ENCODE assay signal across 33 cellular contexts in the genomic region with DNA sequence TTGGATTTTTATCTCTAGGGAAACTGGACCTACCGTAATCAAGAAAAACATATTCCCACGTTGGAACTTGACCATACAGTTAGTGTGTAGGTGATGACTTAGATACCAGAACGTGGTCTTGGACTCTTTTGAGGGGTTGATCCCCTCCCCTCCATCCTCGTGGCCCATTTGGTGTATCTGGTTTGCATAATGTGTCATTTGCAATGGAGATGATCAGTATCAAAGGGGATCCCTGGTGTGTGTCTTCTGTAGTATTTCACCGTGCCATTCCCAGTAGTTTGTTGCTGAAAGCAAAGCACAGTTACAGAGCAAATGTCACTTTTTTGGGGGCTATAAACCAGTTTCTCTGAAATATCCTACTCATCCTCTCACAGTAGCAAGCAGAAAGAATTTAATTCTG.
"Had no signal": no experiment of that assay in that cellular context is flagged by ENCODE, and none has a peak within 500 bp of the region (broad histone marks: within the 10 kb centered on the region; RNA-seq: fewer than 3 reads in every experiment).

No MANE protein-coding gene starts in this region.

- H3K27ac Mint-ChIP-seq: activated CD4-positive, alpha-beta memory T cell treated with anti-CD3 and anti-CD28 coated beads, Interleukin-2, amount 10 ng/mL, durations not matched to agents 7 days and 5 days; activated CD4-positive, alpha-beta T cell treated with anti-CD3 and anti-CD28 coated beads for 36 hours; activated CD4-positive, alpha-beta T cell treated with anti-CD3 and anti-CD28 coated beads, Interleukin-2, amount 10 ng/mL, durations not matched to agents 7 days and 5 days; activated CD8-positive, alpha-beta memory T cell treated with anti-CD3 and anti-CD28 coated beads, Interleukin-2, amount 10 ng/mL, durations not matched to agents 7 days and 5 days; activated CD8-positive, alpha-beta T cell treated with anti-CD3 and anti-CD28 coated beads, Interleukin-2, amount 10 ng/mL, durations not matched to agents 7 days and 5 days; activated naive CD4-positive, alpha-beta T cell treated with anti-CD3 and anti-CD28 coated beads, Interleukin-2, amount 10 ng/mL, durations not matched to agents 7 days and 5 days; activated naive CD4-positive, alpha-beta T cell treated with anti-CD3 and anti-CD28 coated beads, Interleukin-2, amount 50 U/mL, for 24 hours; activated naive CD8-positive, alpha-beta T cell; activated naive CD8-positive, alpha-beta T cell treated with anti-CD3 and anti-CD28 coated beads, Interleukin-2, amount 10 ng/mL, durations not matched to agents 7 days and 5 days; activated naive CD8-positive, alpha-beta T cell treated with anti-CD3 and anti-CD28 coated beads, Interleukin-2, amount 50 U/mL, for 24 hours; activated T-cell treated with anti-CD3 and anti-CD28 coated beads, Interleukin-2, amount 50 U/mL, for 24 hours; activated T-helper 2 cell treated with anti-CD3 and anti-CD28 coated beads, Interferon-gamma antibody, Interleukin-2, Interleukin-4, amounts not matched to agents 10 μg/mL and 5 μg/mL and 100 μg/mL, durations not matched to agents 14 hours and 24 hours and 36 hours; T-helper 1 cell treated with Interleukin-12 subunit alpha and Interleukin-12 subunit beta and Interleukin-4 antibody, amounts not matched to agents 30 μg/mL and 1 μg/mL, for 36 hours; T-helper 2 cell treated with Interferon-gamma antibody and Interleukin-4, amounts not matched to agents 5 μg/mL and 100 μg/mL, for 36 hours had no signal

- H3K4me3 Mint-ChIP-seq: activated CD4-positive, alpha-beta memory T cell treated with anti-CD3 and anti-CD28 coated beads, Interleukin-2, amount 10 ng/mL, durations not matched to agents 7 days and 5 days; activated CD4-positive, alpha-beta T cell treated with anti-CD3 and anti-CD28 coated beads for 36 hours; activated CD4-positive, alpha-beta T cell treated with anti-CD3 and anti-CD28 coated beads, Interleukin-2, amount 10 ng/mL, durations not matched to agents 7 days and 5 days; activated CD8-positive, alpha-beta memory T cell treated with anti-CD3 and anti-CD28 coated beads, Interleukin-2, amount 10 ng/mL, durations not matched to agents 7 days and 5 days; activated CD8-positive, alpha-beta T cell treated with anti-CD3 and anti-CD28 coated beads, Interleukin-2, amount 10 ng/mL, durations not matched to agents 7 days and 5 days; activated naive CD4-positive, alpha-beta T cell treated with anti-CD3 and anti-CD28 coated beads, Interleukin-2, amount 10 ng/mL, durations not matched to agents 7 days and 5 days; activated naive CD4-positive, alpha-beta T cell treated with anti-CD3 and anti-CD28 coated beads, Interleukin-2, amount 50 U/mL, for 24 hours; activated naive CD8-positive, alpha-beta T cell; activated naive CD8-positive, alpha-beta T cell treated with anti-CD3 and anti-CD28 coated beads, Interleukin-2, amount 10 ng/mL, durations not matched to agents 7 days and 5 days; activated naive CD8-positive, alpha-beta T cell treated with anti-CD3 and anti-CD28 coated beads, Interleukin-2, amount 50 U/mL, for 24 hours; activated T-cell treated with anti-CD3 and anti-CD28 coated beads, Interleukin-2, amount 50 U/mL, for 24 hours; T-helper 1 cell treated with Interleukin-12 subunit alpha and Interleukin-12 subunit beta and Interleukin-4 antibody, amounts not matched to agents 30 μg/mL and 1 μg/mL, for 36 hours; T-helper 2 cell treated with Interferon-gamma antibody and Interleukin-4, amounts not matched to agents 5 μg/mL and 100 μg/mL, for 36 hours had no signal

- ATAC-seq: activated CD4-positive, alpha-beta T cell treated with anti-CD3 and anti-CD28 coated beads for 36 hours; activated CD4-positive, CD25-positive, alpha-beta regulatory T cell treated with anti-CD3 and anti-CD28 coated beads, Interleukin-2, amount 50 U/mL, for 24 hours; activated CD8-positive, alpha-beta memory T cell treated with anti-CD3 and anti-CD28 coated beads, Interleukin-2, amount 10 ng/mL, durations not matched to agents 7 days and 5 days; activated CD8-positive, alpha-beta T cell treated with anti-CD3 and anti-CD28 coated beads, Interleukin-2, amount 10 ng/mL, durations not matched to agents 7 days and 5 days; activated naive CD8-positive, alpha-beta T cell treated with anti-CD3 and anti-CD28 coated beads, Interleukin-2, amount 50 U/mL, for 24 hours; body of pancreas had no signal

- H3K9me3 ChIP-seq: body of pancreas, breast epithelium had no signal

- H3K27me3 Mint-ChIP-seq: activated naive CD4-positive, alpha-beta T cell treated with anti-CD3 and anti-CD28 coated beads, Interleukin-2, amount 50 U/mL, for 24 hours; activated naive CD8-positive, alpha-beta T cell; activated naive CD8-positive, alpha-beta T cell treated with anti-CD3 and anti-CD28 coated beads, Interleukin-2, amount 10 ng/mL, durations not matched to agents 7 days and 5 days; activated naive CD8-positive, alpha-beta T cell treated with anti-CD3 and anti-CD28 coated beads, Interleukin-2, amount 50 U/mL, for 24 hours had no signal

- H3K27ac ChIP-seq: body of pancreas, brain microvascular endothelial cell, breast epithelium, VCaP had no signal

- H3K4me1 Mint-ChIP-seq: activated naive CD4-positive, alpha-beta T cell treated with anti-CD3 and anti-CD28 coated beads, Interleukin-2, amount 10 ng/mL, durations not matched to agents 7 days and 5 days had no signal

- DNase-seq: activated CD4-positive, alpha-beta memory T cell treated with anti-CD3 and anti-CD28 coated beads, Interleukin-2, amount 10 ng/mL, durations not matched to agents 7 days and 5 days; activated CD4-positive, alpha-beta T cell treated with anti-CD3 and anti-CD28 coated beads for 1 hour; activated CD4-positive, alpha-beta T cell treated with anti-CD3 and anti-CD28 coated beads for 36 hours; activated CD4-positive, alpha-beta T cell treated with anti-CD3 and anti-CD28 coated beads for 48 hours; activated CD4-positive, alpha-beta T cell treated with anti-CD3 and anti-CD28 coated beads, Interleukin-2, amount 10 ng/mL, durations not matched to agents 7 days and 5 days; activated CD4-positive, alpha-beta T cell treated with anti-CD3 and anti-CD28 coated beads, Interleukin-2, amount 50 U/mL, for 48 hours; activated CD4-positive, CD25-positive, alpha-beta regulatory T cell; activated CD8-positive, alpha-beta memory T cell treated with anti-CD3 and anti-CD28 coated beads for 24 hours; activated CD8-positive, alpha-beta memory T cell treated with anti-CD3 and anti-CD28 coated beads, Interleukin-2, amount 10 ng/mL, durations not matched to agents 7 days and 5 days; activated CD8-positive, alpha-beta memory T cell treated with anti-CD3 and anti-CD28 coated beads, Interleukin-2, amount 50 U/mL, for 48 hours; activated CD8-positive, alpha-beta T cell treated with anti-CD3 and anti-CD28 coated beads, Interleukin-2, amount 10 ng/mL, durations not matched to agents 7 days and 5 days; activated effector memory CD4-positive, alpha-beta T cell treated with Interleukin-2 at 50 U/mL for 16 hours; activated gamma-delta T cell; activated naive CD4-positive, alpha-beta T cell treated with anti-CD3 and anti-CD28 coated beads, Interleukin-2, amount 10 ng/mL, durations not matched to agents 7 days and 5 days; activated naive CD4-positive, alpha-beta T cell treated with Interleukin-2 at 50 U/mL for 16 hours; activated naive CD8-positive, alpha-beta T cell treated with anti-CD3 and anti-CD28 coated beads, Interleukin-2, amount 10 ng/mL, durations not matched to agents 7 days and 5 days; activated naive CD8-positive, alpha-beta T cell treated with anti-CD3 and anti-CD28 coated beads, Interleukin-2, amount 50 U/mL, for 24 hours; activated T-cell treated with anti-CD3 and anti-CD28 coated beads, Interleukin-2, amount 50 U/mL, for 24 hours; activated T-cell treated with anti-CD3 and anti-CD28 coated beads, Interleukin-2, amount 50 U/mL, for 48 hours; aorta; body of pancreas; brain microvascular endothelial cell; central memory CD4-positive, alpha-beta T cell; T-helper 2 cell; T-helper 9 cell had no signal

- H3K36me3 ChIP-seq: brain microvascular endothelial cell, breast epithelium had no signal

- H3K36me3 Mint-ChIP-seq: activated CD8-positive, alpha-beta memory T cell treated with anti-CD3 and anti-CD28 coated beads, Interleukin-2, amount 10 ng/mL, durations not matched to agents 7 days and 5 days; activated naive CD4-positive, alpha-beta T cell treated with anti-CD3 and anti-CD28 coated beads, Interleukin-2, amount 10 ng/mL, durations not matched to agents 7 days and 5 days; activated naive CD4-positive, alpha-beta T cell treated with anti-CD3 and anti-CD28 coated beads, Interleukin-2, amount 50 U/mL, for 24 hours; activated naive CD8-positive, alpha-beta T cell treated with anti-CD3 and anti-CD28 coated beads, Interleukin-2, amount 10 ng/mL, durations not matched to agents 7 days and 5 days had no signal

- H3K4me1 ChIP-seq: body of pancreas, breast epithelium had no signal

- H3K4me3 ChIP-seq: body of pancreas, breast epithelium had no signal

- H3K9me3 Mint-ChIP-seq: activated CD4-positive, alpha-beta memory T cell treated with anti-CD3 and anti-CD28 coated beads, Interleukin-2, amount 10 ng/mL, durations not matched to agents 7 days and 5 days; activated CD4-positive, alpha-beta T cell treated with anti-CD3 and anti-CD28 coated beads, Interleukin-2, amount 10 ng/mL, durations not matched to agents 7 days and 5 days; activated naive CD4-positive, alpha-beta T cell treated with anti-CD3 and anti-CD28 coated beads, Interleukin-2, amount 10 ng/mL, durations not matched to agents 7 days and 5 days; activated naive CD4-positive, alpha-beta T cell treated with anti-CD3 and anti-CD28 coated beads, Interleukin-2, amount 50 U/mL, for 24 hours; activated naive CD8-positive, alpha-beta T cell treated with anti-CD3 and anti-CD28 coated beads, Interleukin-2, amount 10 ng/mL, durations not matched to agents 7 days and 5 days; activated naive CD8-positive, alpha-beta T cell treated with anti-CD3 and anti-CD28 coated beads, Interleukin-2, amount 50 U/mL, for 24 hours; activated T-cell treated with anti-CD3 and anti-CD28 coated beads, Interleukin-2, amount 50 U/mL, for 24 hours; activated T-helper 2 cell treated with anti-CD3 and anti-CD28 coated beads, Interferon-gamma antibody, Interleukin-2, Interleukin-4, amounts not matched to agents 10 μg/mL and 5 μg/mL and 100 μg/mL, durations not matched to agents 14 hours and 24 hours and 36 hours; T-helper 1 cell treated with Interleukin-12 subunit alpha and Interleukin-12 subunit beta and Interleukin-4 antibody, amounts not matched to agents 30 μg/mL and 1 μg/mL, for 36 hours; T-helper 2 cell treated with Interferon-gamma antibody and Interleukin-4, amounts not matched to agents 5 μg/mL and 100 μg/mL, for 36 hours had no signal

- H3K27me3 ChIP-seq: body of pancreas, brain microvascular endothelial cell, breast epithelium had no signal
